In the genomic region with DNA sequence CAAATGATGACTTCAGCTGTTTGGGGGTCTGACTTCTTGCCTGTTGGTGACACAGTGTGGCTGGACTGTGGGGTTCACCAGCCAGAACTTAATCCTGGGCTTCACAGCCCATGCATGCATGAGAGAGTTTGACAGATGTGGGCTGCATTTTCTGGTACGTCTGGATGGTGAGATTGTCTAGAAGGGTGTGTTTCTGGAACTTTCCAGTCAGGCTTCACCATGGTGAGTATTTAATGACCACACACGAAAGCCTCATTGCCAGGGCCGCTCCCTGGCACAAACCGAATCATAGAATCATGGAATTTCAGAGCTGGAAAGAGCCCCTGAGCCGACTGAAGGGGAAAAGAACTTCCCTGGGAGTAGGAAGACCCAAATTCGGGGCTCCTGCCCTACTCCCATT, we compare ENCODE assay signal across 13 cellular contexts. TPM values are rescaled to one million over a fixed set of nuclear protein-coding genes. Genes with fewer than 3 reads are reported as not detected.
DNase-seq lines count a peak whose midpoint lies in the region; ATAC-seq, FAIRE-seq and TF ChIP-seq lines count a peak whose summit lies in the region.
"Had no signal": no experiment of that assay in that cellular context is flagged by ENCODE, and none has a peak within 500 bp of the region (broad histone marks: within the 10 kb centered on the region; RNA-seq: fewer than 3 reads in every experiment).

No MANE protein-coding gene starts in this region.

- no peaks in the 10 kb centered on the region for H3K9me3 Mint-ChIP-seq in CD4-positive, CD25-positive, alpha-beta regulatory T cell
- no peaks in the 10 kb centered on the region for H3K9me3 Mint-ChIP-seq in activated T-helper 2 cell treated with anti-CD3 and anti-CD28 coated beads, Interferon-gamma antibody, Interleukin-2, Interleukin-4, amounts not matched to agents 10 μg/mL and 5 μg/mL and 100 μg/mL, durations not matched to agents 14 hours and 24 hours and 36 hours

- no peaks in the 10 kb centered on the region for H3K9me3 ChIP-seq in CD4-positive, CD25-positive, alpha-beta regulatory T cell (ENCODE audit: control insufficient read depth in 2 of 2, low read length in 2 of 2)
- H3K9me3 ChIP-seq in GM23248 (ENCODE audit: low read depth) (no peaks in the 10 kb centered on the region), osteoblast (ENCODE audit: low read depth, low read length) (no peaks in the 10 kb centered on the region), HepG2 (ENCODE audit: low read length) (no peaks in the 10 kb centered on the region)
- H3K9me3 ChIP-seq: colonic mucosa, heart right ventricle, thyroid gland had no signal

- H3K27me3 ChIP-seq in CD4-positive, CD25-positive, alpha-beta regulatory T cell (ENCODE audit: control insufficient read depth, insufficient read depth, low read length), result no peaks in the 10 kb centered on the region
- H3K27me3 ChIP-seq in GM23248 (replicated peaks; ENCODE audit: insufficient read depth) (no peaks in the 10 kb centered on the region), osteoblast (ENCODE audit: insufficient read depth, low read length) (no peaks in the 10 kb centered on the region), HepG2 (ENCODE audit: control insufficient read depth in 1 of 2, insufficient read depth in 2 of 2, low read length in 2 of 2) (peaks cover 2 to 21% of the 10 kb centered on the region in 2 experiments; a peak in 3 of 5 replicates)
- H3K27me3 ChIP-seq: colonic mucosa, heart right ventricle, thyroid gland had no signal

- no peak for DNase-seq in CD4-positive, CD25-positive, alpha-beta regulatory T cell
- DNase-seq in GM23248 (peak; percentile 47), osteoblast (ENCODE audit: insufficient read length, low spot score, missing footprints) (peak; percentile 71), GM10266 (ENCODE audit: extremely low spot score) (no peak), HepG2 (ENCODE audit: low spot score) (no peak)
- no peak for DNase-seq in activated T-helper 2 cell treated with anti-CD3 and anti-CD28 coated beads, Interferon-gamma antibody, Interleukin-2, Interleukin-4, amounts not matched to agents 10 μg/mL and 5 μg/mL and 100 μg/mL, durations not matched to agents 14 hours and 24 hours and 36 hours (ENCODE audit: low spot score)
- no peak for DNase-seq in stimulated activated CD4-positive, alpha-beta T cell treated with anti-CD3 and anti-CD28 coated beads, Interleukin-4, amount 100 ng/mL, for 24 hours
- DNase-seq: amniotic stem cell, colonic mucosa, heart right ventricle, NCI-H187 treated with DMSO at 0.1 percent for 48 hours, NCI-H82, thyroid gland had no signal

- FAIRE-seq in HepG2 (lab: Jason Lieb, UNC), result no peak

- peaks cover 65 to 97% (median 85%) of the 10 kb centered on the region in 4 donors for H3K4me1 Mint-ChIP-seq in CD4-positive, CD25-positive, alpha-beta regulatory T cell
- H3K4me1 Mint-ChIP-seq in activated T-helper 2 cell treated with anti-CD3 and anti-CD28 coated beads, Interferon-gamma antibody, Interleukin-2, Interleukin-4, amounts not matched to agents 10 μg/mL and 5 μg/mL and 100 μg/mL, durations not matched to agents 14 hours and 24 hours and 36 hours (ENCODE audit: low read depth), result peaks cover 85% of the 10 kb centered on the region

- H3K9me2 ChIP-seq in GM23248 (ENCODE audit: insufficient read depth), result no peaks in the 10 kb centered on the region

- TF ChIP-seq CTCF in osteoblast (IDR thresholded peaks at IDR 0.05; ENCODE audit: extremely low read depth, low read depth, low read length), result no peak
- TF ChIP-seq CTCF in GM10266 (IDR thresholded peaks at IDR 0.05; ENCODE audit: control insufficient read depth, insufficient read depth, low read depth, missing control alignments), result no peak
- no peak for TF ChIP-seq CTCF in HepG2 (CRISPR knock-in tag; IDR thresholded peaks at IDR 0.05)

- H3K9ac ChIP-seq in GM23248 (peak overlapping the region; percentile 28; the same call in 1 of the 2 replicates), HepG2 (ENCODE audit: insufficient read depth, low read depth, low read length) (no peak overlapping the region)

- H3K27ac ChIP-seq in CD4-positive, CD25-positive, alpha-beta regulatory T cell (ENCODE audit: insufficient read depth, low read length, poor library complexity, severe bottlenecking), result peak overlapping the region; percentile 71
- H3K27ac ChIP-seq in GM23248 (0 out of 2 replicates have a peak overlapping the region, but pooled peaks have one; percentile 18), osteoblast (ENCODE audit: low read depth, low read length) (no peak overlapping the region), HepG2 (ENCODE audit: extremely low read length, insufficient read depth, low read length) (no peak overlapping the region)
- H3K27ac ChIP-seq: colonic mucosa, thyroid gland had no signal

- no peak overlapping the region for H3K4me2 ChIP-seq in GM23248 (ENCODE audit: unreplicated experiment)
- no peak overlapping the region for H3K4me2 ChIP-seq in osteoblast (ENCODE audit: insufficient read depth, low read length)
- no peak overlapping the region for H3K4me2 ChIP-seq in HepG2 (ENCODE audit: low read depth, low read length)

- WGBS in GM23248 (ENCODE audit: low coverage in 1 of 2, low lambda C conversion rate in 2 of 2, missing lambda C conversion rate in 2 of 2), 2 experiments, result 47 to 55% methylated on average over 6 of the region's 6 CpGs
- WGBS in HepG2 (ENCODE audit: low lambda C conversion rate), result 0% methylated on average over 3 of the region's 6 CpGs

- H3K36me3 ChIP-seq in CD4-positive, CD25-positive, alpha-beta regulatory T cell (ENCODE audit: control insufficient read depth, insufficient read depth, low read length), result peaks cover 5% of the 10 kb centered on the region
- H3K36me3 ChIP-seq in GM23248 (ENCODE audit: low read depth) (no peaks in the 10 kb centered on the region), osteoblast (ENCODE audit: insufficient read depth, low read length) (no peaks in the 10 kb centered on the region), HepG2 (replicated peaks in 1 of 2; ENCODE audit: control insufficient read depth in 1 of 2, insufficient read depth in 2 of 2, low read length in 2 of 2) (no peaks in the 10 kb centered on the region)
- H3K36me3 ChIP-seq: colonic mucosa, thyroid gland had no signal

- peaks cover 95% of the 10 kb centered on the region for H3K4me1 ChIP-seq in CD4-positive, CD25-positive, alpha-beta regulatory T cell (ENCODE audit: control insufficient read depth, insufficient read depth, low read length, poor library complexity, severe bottlenecking)
- peaks cover 7% of the 10 kb centered on the region; the same call in 1 of the 2 replicates for H3K4me1 ChIP-seq in GM23248 (ENCODE audit: insufficient read depth)
- H3K4me1 ChIP-seq in osteoblast (ENCODE audit: insufficient read depth, low read length), result no peaks in the 10 kb centered on the region
- H3K4me1 ChIP-seq in HepG2 (ENCODE audit: insufficient read depth, low read length), result peaks cover 8% of the 10 kb centered on the region; the same call in 1 of the 2 replicates
- H3K4me1 ChIP-seq: colonic mucosa had no signal

- H3K27me3 Mint-ChIP-seq in CD4-positive, CD25-positive, alpha-beta regulatory T cell, result no peaks in the 10 kb centered on the region
- H3K27me3 Mint-ChIP-seq in activated T-helper 2 cell treated with anti-CD3 and anti-CD28 coated beads, Interferon-gamma antibody, Interleukin-2, Interleukin-4, amounts not matched to agents 10 μg/mL and 5 μg/mL and 100 μg/mL, durations not matched to agents 14 hours and 24 hours and 36 hours (ENCODE audit: low read depth), result no peaks in the 10 kb centered on the region

- peak overlapping the region; percentile 60 for H3K4me3 ChIP-seq in CD4-positive, CD25-positive, alpha-beta regulatory T cell (ENCODE audit: low read depth, low read length)
- H3K4me3 ChIP-seq in GM23248 (no peak overlapping the region), osteoblast (ENCODE audit: insufficient read depth, low read length) (no peak overlapping the region), HepG2 (replicated peaks in 1 of 3; ENCODE audit: insufficient read depth in 1 of 3, low read depth in 2 of 3, low read length in 3 of 3) (no peak overlapping the region)
- H3K4me3 ChIP-seq: colonic mucosa, heart right ventricle, thyroid gland had no signal

- intact Hi-C loops in activated T-helper 2 cell treated with anti-CD3 and anti-CD28 coated beads, Interferon-gamma antibody, Interleukin-2, Interleukin-4, amounts not matched to agents 10 μg/mL and 5 μg/mL and 100 μg/mL, durations not matched to agents 14 hours and 24 hours and 36 hours (cut with micrococcal nuclease), result no loop called here
- intact Hi-C loops in HepG2 (cut with micrococcal nuclease; ENCODE audit: unreplicated experiment), result no loop called here

- no peak for TF ChIP-seq POLR2A in HepG2 (IDR thresholded peaks at IDR 0.05; ENCODE audit: insufficient read depth in 1 of 2, low read depth in 2 of 2, low read length in 2 of 2)

- BruUV-seq in HepG2 (replicated peaks; lab: Mats Ljungman, UMichigan), result no TSS peak

- H3F3A ChIP-seq in GM23248 (ENCODE audit: insufficient read depth), result no peaks in the 10 kb centered on the region

- H2AFZ ChIP-seq in GM23248 (no peak overlapping the region), osteoblast (ENCODE audit: low read length) (no peak overlapping the region), HepG2 (ENCODE audit: low read length) (no peak overlapping the region)

- TF ChIP-seq RAD21 in HepG2 (CRISPR knock-in tag; IDR thresholded peaks at IDR 0.05), result no peak

- peaks cover 24% of the 10 kb centered on the region for H3K79me2 ChIP-seq in GM23248 (ENCODE audit: insufficient read depth)
- peaks cover 46% of the 10 kb centered on the region for H3K79me2 ChIP-seq in osteoblast (ENCODE audit: insufficient read depth, low read length)
- no peaks in the 10 kb centered on the region for H3K79me2 ChIP-seq in HepG2 (ENCODE audit: insufficient read depth, low read length)

- no peaks in the 10 kb centered on the region for H4K20me1 ChIP-seq in GM23248 (ENCODE audit: insufficient read depth)
- peaks cover 6% of the 10 kb centered on the region for H4K20me1 ChIP-seq in osteoblast (ENCODE audit: insufficient read depth, low read length)
- H4K20me1 ChIP-seq in HepG2 (ENCODE audit: insufficient read depth, low read length), result no peaks in the 10 kb centered on the region

- CTCF ChIA-PET in HepG2 (lab: Yijun Ruan, JAX; ENCODE audit: low intra/inter-chr PET ratio, low total read pairs), result no interaction called here

- H3K4me3 Mint-ChIP-seq in CD4-positive, CD25-positive, alpha-beta regulatory T cell, result peak overlapping the region; percentile 28 to 84 (median 66)
- no peak overlapping the region for H3K4me3 Mint-ChIP-seq in activated T-helper 2 cell treated with anti-CD3 and anti-CD28 coated beads, Interferon-gamma antibody, Interleukin-2, Interleukin-4, amounts not matched to agents 10 μg/mL and 5 μg/mL and 100 μg/mL, durations not matched to agents 14 hours and 24 hours and 36 hours (ENCODE audit: low read depth)

- no peak for ATAC-seq in CD4-positive, CD25-positive, alpha-beta regulatory T cell (ENCODE audit: low read depth in 2 of 2)
- ATAC-seq in HepG2, result no peak

- TF ChIP-seq EP300 in HepG2 (IDR thresholded peaks at IDR 0.05; ENCODE audit: low read depth in 2 of 2, low read length in 2 of 2), result no peak
- no peak for TF ChIP-seq EP300 in HepG2 (CRISPR knock-in tag; IDR thresholded peaks at IDR 0.05; ENCODE audit: borderline replicate concordance)

- H3K27ac Mint-ChIP-seq in CD4-positive, CD25-positive, alpha-beta regulatory T cell, result peak overlapping the region; percentile 87 to 96 (median 93)
- peak overlapping the region; percentile 82 for H3K27ac Mint-ChIP-seq in activated T-helper 2 cell treated with anti-CD3 and anti-CD28 coated beads, Interferon-gamma antibody, Interleukin-2, Interleukin-4, amounts not matched to agents 10 μg/mL and 5 μg/mL and 100 μg/mL, durations not matched to agents 14 hours and 24 hours and 36 hours

- H3K36me3 Mint-ChIP-seq in CD4-positive, CD25-positive, alpha-beta regulatory T cell, result peaks cover 28% of the 10 kb centered on the region
- H3K36me3 Mint-ChIP-seq in activated T-helper 2 cell treated with anti-CD3 and anti-CD28 coated beads, Interferon-gamma antibody, Interleukin-2, Interleukin-4, amounts not matched to agents 10 μg/mL and 5 μg/mL and 100 μg/mL, durations not matched to agents 14 hours and 24 hours and 36 hours (ENCODE audit: low read depth), result peaks cover 60% of the 10 kb centered on the region

- POLR2A ChIA-PET in HepG2 (lab: Yijun Ruan, JAX), result no interaction called here

- in situ Hi-C loops in GM23248 (cut with MboI) (no loop called here), HepG2 (cut with HindIII; ENCODE audit: extremely low pct_ligation_motif_present, low pct_unique_long_range_greater_than_20kb) (no loop called here)

RNA-seq across cellular contexts. Expression of gene CHST11, which starts 29.7 kb away (rescaled TPM):
- 192 TPM for total RNA-seq in CD4-positive, CD25-positive, alpha-beta regulatory T cell
- 100 to 1,000 TPM in 2 of 4 donors, 10 to 100 TPM in 2; 70.2 to 114 (median 99.5) TPM for polyA plus RNA-seq in CD4-positive, CD25-positive, alpha-beta regulatory T cell
- 5.4 and 18.1 TPM in 2 replicates for total RNA-seq in GM23248 (2014; rRNA removed; shearing (Covaris generic))
- polyA plus RNA-seq in GM23248 (2016; fragmentation: Nextera tagmentation; extraction: Ambion mirVana) (3.7 TPM in 2 replicates), HepG2 (2011; rRNA removed) (0.05 and 0.15 TPM in 2 replicates)
- 41.0 and 50.6 TPM in 2 replicates for total RNA-seq in activated T-helper 2 cell treated with anti-CD3 and anti-CD28 coated beads, Interferon-gamma antibody, Interleukin-2, Interleukin-4, amounts not matched to agents 10 μg/mL and 5 μg/mL and 100 μg/mL, durations not matched to agents 14 hours and 24 hours and 36 hours
- total RNA-seq in osteoblast (23.0 and 24.6 TPM in 2 replicates), HepG2 (2016; rRNA removed; fragmentation: Illumina TruSeq; extraction: Trizol) (not detected in 2 replicates)
- total RNA-seq in HepG2 (2016; cell fraction: cytosol; rRNA removed; fragmentation: Illumina TruSeq; extraction: Trizol; ENCODE audit: low read depth), result not detected in 2 replicates
- not detected in 2 replicates for total RNA-seq in HepG2 (2016; cell fraction: insoluble cytoplasmic fraction; rRNA removed; fragmentation: Illumina TruSeq; extraction: Trizol)
- not detected in 2 replicates for total RNA-seq in HepG2 (2016; cell fraction: membrane; rRNA removed; fragmentation: Illumina TruSeq; extraction: Trizol)
- total RNA-seq in HepG2 (2016; cell fraction: nucleus; rRNA removed; fragmentation: Illumina TruSeq; extraction: Trizol), result not detected in 2 replicates
- polyA plus RNA-seq in HepG2 (2011; cell fraction: cytosol; rRNA removed), result 0.04 TPM in 1 of 2 replicates, not detected in the other
- polyA plus RNA-seq in HepG2 (2011; cell fraction: nucleus; rRNA removed), result 0.10 TPM in 1 of 2 replicates, not detected in the other
- polyA plus RNA-seq in HepG2 (2012), result not detected in 2 replicates
- not detected in 2 replicates for polyA plus RNA-seq in HepG2 (2016; cell fraction: cytosol; fragmentation: Illumina TruSeq; extraction: Trizol; ENCODE audit: low read depth)
- polyA plus RNA-seq in HepG2 (2016; cell fraction: insoluble cytoplasmic fraction; fragmentation: Illumina TruSeq; extraction: Trizol; ENCODE audit: low read depth), result not detected in 2 replicates
- not detected in 2 replicates for polyA plus RNA-seq in HepG2 (2016; cell fraction: membrane; fragmentation: Illumina TruSeq; extraction: Trizol; ENCODE audit: low read depth)
- not detected in 2 replicates for polyA plus RNA-seq in HepG2 (2016; cell fraction: nucleus; fragmentation: Illumina TruSeq; extraction: Trizol; ENCODE audit: insufficient read depth, low read depth)
- polyA minus RNA-seq in HepG2 (2011; rRNA and poly(A)+ RNA removed; ENCODE audit: low replicate concordance), result 1.7 TPM in 1 of 2 replicates, not detected in the other
- not detected in 2 replicates for polyA minus RNA-seq in HepG2 (2011; cell fraction: cytosol; rRNA and poly(A)+ RNA removed)
- polyA minus RNA-seq in HepG2 (2011; cell fraction: nucleus; rRNA and poly(A)+ RNA removed), result 0.12 TPM in 1 of 2 replicates, not detected in the other

Comparison
In these comparisons a context has a peak if more than half of its experiments do, and no peak if none do; other contexts are left out.
1. DNase-seq: peak in GM23248 (single experiment) and osteoblast (single experiment); none in CD4-positive, CD25-positive, alpha-beta regulatory T cell (0 of 3), activated T-helper 2 cell treated with anti-CD3 and anti-CD28 coated beads, Interferon-gamma antibody, Interleukin-2, Interleukin-4, amounts not matched to agents 10 μg/mL and 5 μg/mL and 100 μg/mL, durations not matched to agents 14 hours and 24 hours and 36 hours (single experiment), stimulated activated CD4-positive, alpha-beta T cell treated with anti-CD3 and anti-CD28 coated beads, Interleukin-4, amount 100 ng/mL, for 24 hours (single experiment), GM10266 (single experiment) and HepG2 (single experiment).
2. H3K27ac ChIP-seq: peak in CD4-positive, CD25-positive, alpha-beta regulatory T cell (single experiment) and GM23248 (single experiment); none in osteoblast (single experiment) and HepG2 (single experiment).